ENCODE assay signal across 19 cellular contexts in genomic region chr3:32821686-32822296, GRCh38. TPM values are rescaled to one million over a fixed set of nuclear protein-coding genes. Genes with fewer than 3 reads are reported as not detected.
A peak's percentile ranks its signal among the peaks of the same experiment; 100 is the strongest.
DNase-seq lines count a peak whose midpoint lies in the region; ATAC-seq, FAIRE-seq and TF ChIP-seq lines count a peak whose summit lies in the region.
"Had no signal": no experiment of that assay in that cellular context is flagged by ENCODE, and none has a peak within 500 bp of the region (broad histone marks: within the 10 kb centered on the region; RNA-seq: fewer than 3 reads in every experiment).

No MANE protein-coding gene starts in this region.

- H3K27ac Mint-ChIP-seq in GM23338 (peak overlapping the region; percentile 97), brain (peak overlapping the region in 1 of 5 experiments; percentile 57), osteocyte (ENCODE audit: unreplicated experiment) (no peak overlapping the region)

- H3K4me2 ChIP-seq in GM23338 = peak overlapping the region; percentile 89

- H3K4me1 ChIP-seq in GM23338 (ENCODE audit: insufficient read depth) (peaks cover 48% of the 10 kb centered on the region), kidney (ENCODE audit: control insufficient read depth in 1 of 2, insufficient read depth in 1 of 2, low read depth in 1 of 2, low read length in 2 of 2) (peaks cover 0 to 12% of the 10 kb centered on the region in 2 donors)

- H3K27ac ChIP-seq in GM23338 (ENCODE audit: low read depth) (peak overlapping the region; percentile 10), kidney (ENCODE audit: low read depth in 2 of 2, low read length in 2 of 2) (peak overlapping the region; percentile 71 to 78)
- H3K27ac ChIP-seq: vagina had no signal

- peak; percentile 3 for ATAC-seq in GM23338

- H3K9me2 ChIP-seq in GM23338 (ENCODE audit: insufficient read depth) = no peaks in the 10 kb centered on the region

- H3K4me1 Mint-ChIP-seq in GM23338 (peaks cover 40% of the 10 kb centered on the region), brain (peaks cover 33% of the 10 kb centered on the region), osteocyte (ENCODE audit: unreplicated experiment) (peaks cover 18% of the 10 kb centered on the region)

- H3K4me3 Mint-ChIP-seq in GM23338 = peak overlapping the region; percentile 99
- H3K4me3 Mint-ChIP-seq in brain = peak overlapping the region in 4 of 5 experiments; percentile 50 to 89 (median 88)
- H3K4me3 Mint-ChIP-seq in osteocyte (ENCODE audit: unreplicated experiment) = peak overlapping the region; percentile 16

- intact Hi-C loops in kidney (cut with DNase I) = no loop called here

- peaks cover 92% of the 10 kb centered on the region for H3K36me3 Mint-ChIP-seq in GM23338 (ENCODE audit: low read depth)
- peaks cover 17% of the 10 kb centered on the region for H3K36me3 Mint-ChIP-seq in brain
- H3K36me3 Mint-ChIP-seq in osteocyte (ENCODE audit: unreplicated experiment) = peaks cover 6% of the 10 kb centered on the region

- peaks cover 73% of the 10 kb centered on the region for H4K20me1 ChIP-seq in GM23338 (replicated peaks; ENCODE audit: insufficient read depth)

- H3K79me2 ChIP-seq in GM23338 (replicated peaks; ENCODE audit: insufficient read depth) = peaks cover 100% of the 10 kb centered on the region

- H3K9me3 Mint-ChIP-seq in GM23338 (peaks cover 19% of the 10 kb centered on the region), brain (peaks cover 4 to 20% (median 6%) of the 10 kb centered on the region in 5 experiments), osteocyte (ENCODE audit: unreplicated experiment) (no peaks in the 10 kb centered on the region)

- H3K27me3 Mint-ChIP-seq in GM23338 (ENCODE audit: insufficient read depth, low read depth, poor library complexity) (peaks cover 46% of the 10 kb centered on the region), brain (peaks cover 65% of the 10 kb centered on the region), osteocyte (ENCODE audit: unreplicated experiment) (peaks cover 75% of the 10 kb centered on the region)

- H3K36me3 ChIP-seq in GM23338 (ENCODE audit: insufficient read depth) (peaks cover 26% of the 10 kb centered on the region), kidney (ENCODE audit: control insufficient read depth in 1 of 2, insufficient read depth in 2 of 2, low read length in 2 of 2) (no peaks in the 10 kb centered on the region)
- H3K36me3 ChIP-seq: vagina had no signal

- H3K9me3 ChIP-seq in kidney (ENCODE audit: control insufficient read depth in 1 of 2, low read length in 2 of 2) = no peaks in the 10 kb centered on the region
- H3K9me3 ChIP-seq: vagina had no signal

- H3K9ac ChIP-seq in kidney (ENCODE audit: low read length in 2 of 2) = peak overlapping the region in 1 of 2 donors; percentile 49

- H3K4me3 ChIP-seq in GM23338 (peak overlapping the region; percentile 100), kidney (ENCODE audit: low read length in 2 of 2) (peak overlapping the region; percentile 14 to 55)

- peaks cover 26% of the 10 kb centered on the region for H3F3A ChIP-seq in GM23338 (replicated peaks; ENCODE audit: low read depth)

- no peaks in the 10 kb centered on the region for H3K27me3 ChIP-seq in GM23338 (ENCODE audit: insufficient read depth)

- TF ChIP-seq CTCF in GM23338 (conservative IDR thresholded peaks at IDR 0.05; ENCODE audit: low read depth in 2 of 2) = no peak
- no peak for TF ChIP-seq CTCF in brain (conservative IDR thresholded peaks at IDR 0.05)
- TF ChIP-seq CTCF in kidney (IDR thresholded peaks at IDR 0.05; ENCODE audit: borderline replicate concordance, extremely low read depth, insufficient read depth) = no peak
- no peak for TF ChIP-seq CTCF in osteocyte (IDR thresholded peaks at IDR 0.05)

- peak; percentile 56 for DNase-seq in GM23338 (ENCODE audit: low spot score)
- no peak for DNase-seq in kidney
- no peak for DNase-seq in osteocyte (ENCODE audit: extremely low spot score, unreplicated experiment)
- DNase-seq in stimulated activated CD4-positive, alpha-beta T cell treated with anti-CD3 and anti-CD28 coated beads, Interleukin-4, amount 100 ng/mL, for 1 hour = no peak
- DNase-seq in KG1 (lab: John Stamatoyannopoulos, UW) = no peak
- DNase-seq in foreskin melanocyte = no peak
- DNase-seq in HK-2 (ENCODE audit: unreplicated experiment) = no peak
- DNase-seq: AML-193, DMS79 treated with DMSO at 0.1 percent for 48 hours, Karpas-422, midbrain, NCI-H1694 treated with DMSO at 0.1 percent for 48 hours, NCI-H69 had no signal

- no peak for FAIRE-seq in kidney (lab: Jason Lieb, UNC)
- FAIRE-seq: bronchial epithelial cell, TTC549 had no signal

- H2AFZ ChIP-seq in GM23338 = no peak overlapping the region

TF ChIP-seq in GM23338, 12 proteins besides CTCF, POLR2A, EP300 and RAD21:
- TF ChIP-seq POLR2AphosphoS5 (IDR thresholded peaks at IDR 0.05; ENCODE audit: low read depth) (peak; percentile 26; the same call in 1 of the 2 replicates), EZH2 (IDR thresholded peaks at IDR 0.05; ENCODE audit: low read depth, unreplicated experiment) (no peak)

RNA-seq across cellular contexts. Expression of gene TRIM71, which starts 4.0 kb away (rescaled TPM):
- total RNA-seq in GM23338 (2014; rRNA removed; shearing (Covaris generic)) = 318 and 346 TPM in 2 replicates
- polyA plus RNA-seq in GM23338 (2016; fragmentation: Nextera tagmentation; extraction: Ambion mirVana) = 71.2 and 71.5 TPM in 2 replicates
- polyA plus RNA-seq in brain (ENCODE audit: insufficient read depth, low read depth, low replicate concordance) = 0.10 TPM
- 1.2 TPM for total RNA-seq in kidney
- 0.92 TPM for polyA plus RNA-seq in kidney (ENCODE audit: insufficient read depth, low read depth, low replicate concordance)
- 0.05 TPM in 1 of 2 replicates, not detected in the other for total RNA-seq in osteocyte
- total RNA-seq: bronchial epithelial cell, glomerular endothelial cell, pulmonary artery endothelial cell, vagina had no signal

Comparison
In these comparisons a context has a peak if more than half of its experiments do, and no peak if none do; other contexts are left out.
1. H3K4me3 Mint-ChIP-seq: peak in every context shown above with its lines; median percentile 99 in GM23338; 88 in brain; 16 in osteocyte.
2. RNA of gene TRIM71, which starts 4.0 kb away (total RNA-seq): 318 to 346 TPM in GM23338; 1.2 TPM in kidney (single experiment) and 0.05 TPM in osteocyte; every median in the first group is over 100 times any median in the second.